ENCODE assay signal across 23 cellular contexts in the genomic region with DNA sequence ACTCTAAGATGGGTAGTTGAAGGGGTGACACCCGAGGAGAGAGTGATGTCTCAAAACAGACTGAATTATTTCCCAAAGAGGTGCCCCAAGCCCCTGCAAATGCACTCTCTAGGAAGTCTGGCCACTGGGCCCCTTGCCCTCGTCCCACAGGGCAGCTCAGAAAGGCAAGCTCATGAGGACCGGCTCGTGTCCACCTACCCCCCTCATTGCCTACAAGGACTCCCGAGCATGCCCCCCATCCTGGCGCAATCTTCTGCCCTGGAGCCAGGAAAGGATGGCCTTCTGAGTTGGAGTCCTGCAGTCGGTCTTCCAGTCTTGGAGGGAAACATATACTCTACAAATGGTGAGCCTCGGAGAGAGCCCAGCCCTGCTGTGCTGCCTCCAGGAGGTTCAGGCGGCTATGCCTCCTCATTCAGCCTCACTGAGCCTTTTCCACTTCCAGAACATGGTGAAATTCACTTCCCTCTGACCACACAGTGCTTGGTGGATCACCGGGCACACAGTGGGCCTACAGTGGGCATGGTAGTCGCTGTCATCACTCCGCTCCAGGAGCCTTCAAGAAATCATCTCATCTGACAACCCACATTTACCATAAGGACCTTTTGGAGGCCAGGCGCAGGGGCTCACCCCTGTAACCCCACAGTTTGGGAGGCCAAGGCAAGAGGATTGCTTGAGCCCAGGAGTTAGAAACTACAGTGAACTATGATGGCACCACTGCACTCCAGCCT. TPM values are rescaled to one million over a fixed set of nuclear protein-coding genes. Genes with fewer than 3 reads are reported as not detected.
"Had no signal": no experiment of that assay in that cellular context is flagged by ENCODE, and none has a peak within 500 bp of the region (broad histone marks: within the 10 kb centered on the region; RNA-seq: fewer than 3 reads in every experiment).

No MANE protein-coding gene starts in this region.

- H3K27me3 ChIP-seq: ascending aorta, ovary had no signal

- H2AFZ ChIP-seq: neural progenitor cell had no signal

- H3K36me3 ChIP-seq: ascending aorta, gastrocnemius medialis, heart left ventricle, lower lobe of right lung, neural progenitor cell, ovary, suprapubic skin had no signal

- H3K9ac ChIP-seq: neural progenitor cell had no signal

- H3K4me1 ChIP-seq: ascending aorta, gastrocnemius medialis, heart left ventricle, lower lobe of right lung had no signal

- ATAC-seq: activated naive CD8-positive, alpha-beta T cell treated with anti-CD3 and anti-CD28 coated beads, Interleukin-2, amount 50 U/mL, for 24 hours; activated T-cell treated with anti-CD3 and anti-CD28 coated beads, Interleukin-2, amount 50 U/mL, for 72 hours; gastrocnemius medialis; heart left ventricle; lower lobe of right lung had no signal

- H3K9me3 ChIP-seq: gastrocnemius medialis, ovary had no signal

- H3K27ac Mint-ChIP-seq: activated naive CD4-positive, alpha-beta T cell treated with anti-CD3 and anti-CD28 coated beads for 36 hours; activated naive CD8-positive, alpha-beta T cell treated with anti-CD3 and anti-CD28 coated beads, Interleukin-2, amount 50 U/mL, for 24 hours; activated T-cell treated with anti-CD3 and anti-CD28 coated beads, Interleukin-2, amount 50 U/mL, for 72 hours; endodermal cell; immature natural killer cell; mesothelial cell of epicardium had no signal

- DNase-seq: activated naive CD4-positive, alpha-beta T cell treated with anti-CD3 and anti-CD28 coated beads for 36 hours; activated naive CD8-positive, alpha-beta T cell treated with anti-CD3 and anti-CD28 coated beads, Interleukin-2, amount 50 U/mL, for 24 hours; activated T-cell treated with anti-CD3 and anti-CD28 coated beads, Interleukin-2, amount 50 U/mL, for 72 hours; endodermal cell; erythroblast; heart left ventricle; immature natural killer cell; lower lobe of right lung; ovary; stimulated activated CD4-positive, alpha-beta T cell treated with anti-CD3 and anti-CD28 coated beads, Interleukin-15, amount 100 ng/mL, for 24 hours; stimulated activated CD4-positive, alpha-beta T cell treated with anti-CD3 and anti-CD28 coated beads, Interleukin-4, amount 100 ng/mL, for 1 hour; stimulated activated naive CD4-positive, alpha-beta T cell treated with Interleukin-2 at 50 U/mL for 16 hours; trophoblast cell had no signal

- H3K4me1 Mint-ChIP-seq: activated naive CD8-positive, alpha-beta T cell treated with anti-CD3 and anti-CD28 coated beads, Interleukin-2, amount 50 U/mL, for 24 hours; immature natural killer cell had no signal

- H3K4me3 ChIP-seq: ascending aorta, dorsolateral prefrontal cortex, gastrocnemius medialis, heart left ventricle, lower lobe of right lung, neural progenitor cell, ovary, suprapubic skin had no signal

- H3K4me2 ChIP-seq: neural progenitor cell had no signal

- H3K36me3 Mint-ChIP-seq: mesothelial cell of epicardium had no signal

- H3K4me3 Mint-ChIP-seq: activated naive CD4-positive, alpha-beta T cell treated with anti-CD3 and anti-CD28 coated beads for 36 hours; activated naive CD8-positive, alpha-beta T cell treated with anti-CD3 and anti-CD28 coated beads, Interleukin-2, amount 50 U/mL, for 24 hours; activated T-cell treated with anti-CD3 and anti-CD28 coated beads, Interleukin-2, amount 50 U/mL, for 72 hours; endodermal cell; immature natural killer cell; mesothelial cell of epicardium; neural progenitor cell had no signal

- H3K27ac ChIP-seq: ascending aorta, dorsolateral prefrontal cortex, gastrocnemius medialis, heart left ventricle, lower lobe of right lung, neural progenitor cell, ovary, suprapubic skin, VCaP had no signal

RNA-seq across cellular contexts. Expression of a gene that starts 5.8 kb away (rescaled TPM):
- total RNA-seq: activated CD8-positive, alpha-beta memory T cell treated with anti-CD3 and anti-CD28 coated beads for 36 hours; activated naive CD4-positive, alpha-beta T cell treated with anti-CD3 and anti-CD28 coated beads for 36 hours; activated T-cell treated with anti-CD3 and anti-CD28 coated beads, Interleukin-2, amount 50 U/mL, for 72 hours; ascending aorta; bronchial epithelial cell; dorsolateral prefrontal cortex; gastrocnemius medialis; heart left ventricle; ovary; T-helper 1 cell treated with Interleukin-12 subunit alpha and Interleukin-12 subunit beta and Interleukin-4 antibody, amounts not matched to agents 30 ng/mL and 1 ng/mL, for 36 hours had no signal
- polyA plus RNA-seq: heart left ventricle, immature natural killer cell, ovary had no signal

RNA-seq across cellular contexts. Expression of a gene that starts 53.3 kb away (rescaled TPM):
- total RNA-seq: activated CD8-positive, alpha-beta memory T cell treated with anti-CD3 and anti-CD28 coated beads for 36 hours; activated naive CD4-positive, alpha-beta T cell treated with anti-CD3 and anti-CD28 coated beads for 36 hours had no signal
- polyA plus RNA-seq: immature natural killer cell had no signal
